ENCODE assay signal across 10 cellular contexts in the genomic region with DNA sequence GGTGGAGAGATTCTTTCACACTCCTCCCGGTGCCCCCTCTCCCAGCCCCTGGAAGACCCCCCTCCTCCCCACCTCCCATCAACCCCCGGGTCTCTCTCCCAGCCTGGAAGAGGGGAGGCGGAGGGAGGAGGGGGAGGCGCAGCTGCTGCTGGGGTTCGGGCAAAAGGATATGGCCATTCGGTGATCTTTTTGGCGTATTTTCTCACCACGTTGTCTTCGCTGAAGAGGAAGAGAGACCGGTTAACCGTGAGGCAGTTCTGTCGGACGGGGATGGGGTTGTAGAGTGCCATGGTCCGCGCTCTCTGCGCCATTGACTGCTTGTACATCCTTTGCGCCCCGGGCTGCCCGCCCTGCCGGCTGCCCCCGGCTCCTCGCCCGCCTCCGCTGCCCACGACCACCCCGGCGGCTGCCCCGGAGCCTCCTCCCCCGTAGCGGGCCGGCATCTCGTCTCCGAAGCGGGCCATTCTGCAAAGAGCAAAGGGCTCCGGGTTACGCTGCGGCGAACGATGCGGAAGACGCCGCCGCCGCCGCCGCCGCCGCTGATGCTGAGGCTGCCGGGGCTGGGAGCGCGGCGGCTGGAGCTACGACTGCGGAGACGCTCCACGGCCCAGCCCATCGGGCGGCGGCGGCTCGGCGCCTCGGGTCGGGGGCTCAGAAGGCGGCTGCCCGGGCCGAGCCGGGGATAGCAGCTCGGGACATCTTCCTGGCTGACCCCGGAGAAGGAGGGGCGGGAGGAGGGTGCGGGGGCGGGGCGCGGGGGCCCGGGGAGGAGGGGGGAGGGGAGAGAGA. TPM values are rescaled to one million over a fixed set of nuclear protein-coding genes. Genes with fewer than 3 reads are reported as not detected.
A peak's percentile ranks its signal among the peaks of the same experiment; 100 is the strongest.
DNase-seq lines count a peak whose midpoint lies in the region; ATAC-seq and TF ChIP-seq lines count a peak whose summit lies in the region.
"Had no signal": no experiment of that assay in that cellular context is flagged by ENCODE, and none has a peak within 500 bp of the region (broad histone marks: within the 10 kb centered on the region; RNA-seq: fewer than 3 reads in every experiment).

Gene CACNA1A (minus strand): TSS at position 719 of the 789 bp plus-strand sequence. CDS start 255 bp downstream, at position 464.

- H3K4me1 ChIP-seq in endodermal cell (ENCODE audit: control insufficient read depth, insufficient read depth, low read length): no peaks in the 10 kb centered on the region
- H3K4me1 ChIP-seq: SJSA1 had no signal

- H3K36me3 ChIP-seq in MG63 (no peaks in the 10 kb centered on the region), endodermal cell (ENCODE audit: control insufficient read depth, insufficient read depth, low read length) (no peaks in the 10 kb centered on the region)
- H3K36me3 ChIP-seq: SJSA1 had no signal

- ATAC-seq in HG03469 (IDR thresholded peaks at IDR 0.05; ENCODE audit: unreplicated experiment): no peak

- H3K4me1 Mint-ChIP-seq in endodermal cell: peaks cover 4% of the 10 kb centered on the region

- H3K27me3 ChIP-seq in MG63 (peaks cover 90% of the 10 kb centered on the region), endodermal cell (ENCODE audit: control insufficient read depth, insufficient read depth, low read length, poor library complexity, severe bottlenecking) (peaks cover 55% of the 10 kb centered on the region)

- TF ChIP-seq CTCF in AG09309 (IDR thresholded peaks at IDR 0.05; ENCODE audit: control insufficient read depth, insufficient read depth, low read depth, low read length, missing control alignments) (no peak), endodermal cell (conservative IDR thresholded peaks at IDR 0.05) (no peak)

- H3K9me3 ChIP-seq in MG63 (peaks cover 3% of the 10 kb centered on the region; the same call in 1 of the 2 replicates), endodermal cell (ENCODE audit: control insufficient read depth, low read length) (no peaks in the 10 kb centered on the region)
- H3K9me3 ChIP-seq: SJSA1 had no signal

- peaks cover 2% of the 10 kb centered on the region for H3K9me3 Mint-ChIP-seq in endodermal cell

- H3K27ac ChIP-seq in endodermal cell (ENCODE audit: low read depth, low read length): no peak within 1 kb of the TSS
- H3K27ac ChIP-seq: SJSA1 had no signal

- H3K4me3 Mint-ChIP-seq in endodermal cell: peak within 1 kb of the TSS; percentile 59

- no peak within 1 kb of the TSS for H3K27ac Mint-ChIP-seq in endodermal cell

- H3K27me3 Mint-ChIP-seq in endodermal cell (ENCODE audit: insufficient read depth): peaks cover 65% of the 10 kb centered on the region

- H3K36me3 Mint-ChIP-seq in endodermal cell (ENCODE audit: low read depth): no peaks in the 10 kb centered on the region

- 1 to 2% methylated on average over 6 to 60 of the region's 76 CpGs for WGBS in endodermal cell (ENCODE audit: insufficient coverage in 1 of 2, insufficient read length in 1 of 2), 2 experiments

- H3K4me3 ChIP-seq in AG09309 (ENCODE audit: control insufficient read depth, low read depth, low read length): peak within 1 kb of the TSS; percentile 51
- H3K4me3 ChIP-seq in MG63: no peak within 1 kb of the TSS
- peak within 1 kb of the TSS; percentile 66 for H3K4me3 ChIP-seq in endodermal cell (ENCODE audit: low read length)
- H3K4me3 ChIP-seq: SJSA1 had no signal

- H3K9ac ChIP-seq in endodermal cell (ENCODE audit: extremely low read depth, low read length, poor library complexity, severe bottlenecking): no peak within 1 kb of the TSS

- no peak for DNase-seq in AG09309 (ENCODE audit: low read depth)
- peak; percentile 36 for DNase-seq in MG63
- peak; percentile 78 for DNase-seq in endodermal cell
- DNase-seq in occipital lobe (lab: John Stamatoyannopoulos, UW): no peak
- no peak for DNase-seq in NCI-H1930 (lab: John Stamatoyannopoulos, UW)
- DNase-seq in HuH-7.5 (ENCODE audit: low spot score): no peak
- no peak for DNase-seq in NOMO-1 (lab: John Stamatoyannopoulos, UW; ENCODE audit: unreplicated experiment in 2 of 2)
- DNase-seq: effector CD8-positive, alpha-beta T cell had no signal

RNA-seq across cellular contexts. Expression of gene CACNA1A, which starts in this region (rescaled TPM):
- total RNA-seq in MG63 (2014; rRNA removed; shearing (Covaris generic); ENCODE audit: low replicate concordance): 0.56 and 3.2 TPM in 2 replicates
- total RNA-seq in endodermal cell (10 to 100 TPM in 1 of 2 donors, 1 to 10 TPM in 1; 8.0 to 10.6 TPM), occipital lobe (31.4 TPM)
- polyA plus RNA-seq in endodermal cell (2013, experiment 1 of 2): 17.5 TPM
- 15.9 TPM for polyA plus RNA-seq in endodermal cell (2013, experiment 2 of 2)
- total RNA-seq: SJSA1 had no signal

Comparison
In these comparisons a context has a peak if more than half of its experiments do, and no peak if none do; other contexts are left out.
1. DNase-seq: peak in MG63 (single experiment) and endodermal cell (single experiment); none in AG09309 (single experiment), occipital lobe (single experiment), NCI-H1930 (0 of 2), HuH-7.5 (single experiment) and NOMO-1 (0 of 2).